In genomic region chr14:92510972-92511371, GRCh38 we compare ENCODE assay signal across 11 cellular contexts. TPM values are rescaled to one million over a fixed set of nuclear protein-coding genes. Genes with fewer than 3 reads are reported as not detected.
DNase-seq lines count a peak whose midpoint lies in the region; ATAC-seq and TF ChIP-seq lines count a peak whose summit lies in the region.
"Had no signal": no experiment of that assay in that cellular context is flagged by ENCODE, and none has a peak within 500 bp of the region (broad histone marks: within the 10 kb centered on the region; RNA-seq: fewer than 3 reads in every experiment).

No MANE protein-coding gene starts in this region.

- H3K27me3 Mint-ChIP-seq in CD4-positive, alpha-beta T cell = no peaks in the 10 kb centered on the region
- H3K27me3 Mint-ChIP-seq in activated T-helper 1 cell treated with anti-CD3 and anti-CD28 coated beads, Interleukin-12 subunit alpha, Interleukin-12 subunit beta, Interleukin-2, Interleukin-4 antibody, amounts not matched to agents 30 ng/mL and 10 ng/mL and 1 ng/mL, durations not matched to agents 14 hours and 24 hours and 36 hours (ENCODE audit: insufficient read depth) = peaks cover 34% of the 10 kb centered on the region

- peaks cover 33% of the 10 kb centered on the region for H3K4me1 Mint-ChIP-seq in CD4-positive, alpha-beta T cell (ENCODE audit: low read depth)
- peaks cover 19% of the 10 kb centered on the region for H3K4me1 Mint-ChIP-seq in activated T-helper 1 cell treated with anti-CD3 and anti-CD28 coated beads, Interleukin-12 subunit alpha, Interleukin-12 subunit beta, Interleukin-2, Interleukin-4 antibody, amounts not matched to agents 30 ng/mL and 10 ng/mL and 1 ng/mL, durations not matched to agents 14 hours and 24 hours and 36 hours (ENCODE audit: low read depth)

- no peaks in the 10 kb centered on the region for H3K36me3 ChIP-seq in brain microvascular endothelial cell (replicated peaks)
- H3K36me3 ChIP-seq in mucosa of descending colon (ENCODE audit: low read depth) = no peaks in the 10 kb centered on the region

- TF ChIP-seq CTCF in CD4-positive, alpha-beta T cell (IDR thresholded peaks at IDR 0.05) = no peak
- TF ChIP-seq CTCF in brain microvascular endothelial cell (IDR thresholded peaks at IDR 0.05; ENCODE audit: low read depth, low read length, missing control alignments) (peak; percentile 17), mucosa of descending colon (IDR thresholded peaks at IDR 0.05) (no peak), foreskin fibroblast (IDR thresholded peaks at IDR 0.05; ENCODE audit: low read depth, low read length) (no peak)

- H3K27me3 ChIP-seq in CD4-positive, alpha-beta T cell (ENCODE audit: control insufficient read depth, insufficient read depth, low read length) = no peaks in the 10 kb centered on the region
- H3K27me3 ChIP-seq in brain microvascular endothelial cell (replicated peaks) = no peaks in the 10 kb centered on the region

- H3K4me3 Mint-ChIP-seq in CD4-positive, alpha-beta T cell = peak overlapping the region; percentile 60
- no peak overlapping the region for H3K4me3 Mint-ChIP-seq in activated T-helper 1 cell treated with anti-CD3 and anti-CD28 coated beads, Interleukin-12 subunit alpha, Interleukin-12 subunit beta, Interleukin-2, Interleukin-4 antibody, amounts not matched to agents 30 ng/mL and 10 ng/mL and 1 ng/mL, durations not matched to agents 14 hours and 24 hours and 36 hours
- H3K4me3 Mint-ChIP-seq: CD8-positive, alpha-beta T cell had no signal

- no peak overlapping the region for H3K27ac Mint-ChIP-seq in CD4-positive, alpha-beta T cell
- H3K27ac Mint-ChIP-seq in activated T-helper 1 cell treated with anti-CD3 and anti-CD28 coated beads, Interleukin-12 subunit alpha, Interleukin-12 subunit beta, Interleukin-2, Interleukin-4 antibody, amounts not matched to agents 30 ng/mL and 10 ng/mL and 1 ng/mL, durations not matched to agents 14 hours and 24 hours and 36 hours = no peak overlapping the region
- H3K27ac Mint-ChIP-seq: CD8-positive, alpha-beta T cell had no signal

- in situ Hi-C loops in brain microvascular endothelial cell (cut with HindIII; ENCODE audit: low pct_ligation_motif_present, low sequenced_read_pairs) = no loop called here

- H3K9me3 ChIP-seq in CD4-positive, alpha-beta T cell (ENCODE audit: control insufficient read depth, low read length) = no peaks in the 10 kb centered on the region
- H3K9me3 ChIP-seq in mucosa of descending colon = no peaks in the 10 kb centered on the region

- no peaks in the 10 kb centered on the region for H3K36me3 Mint-ChIP-seq in CD4-positive, alpha-beta T cell (ENCODE audit: low read depth)
- H3K36me3 Mint-ChIP-seq in activated T-helper 1 cell treated with anti-CD3 and anti-CD28 coated beads, Interleukin-12 subunit alpha, Interleukin-12 subunit beta, Interleukin-2, Interleukin-4 antibody, amounts not matched to agents 30 ng/mL and 10 ng/mL and 1 ng/mL, durations not matched to agents 14 hours and 24 hours and 36 hours (ENCODE audit: low read depth) = no peaks in the 10 kb centered on the region
- H3K36me3 Mint-ChIP-seq: CD8-positive, alpha-beta T cell had no signal

- CTCF ChIA-PET in CD4-positive, alpha-beta T cell (lab: Charles Lee) = no interaction called here

- no peak for DNase-seq in CD4-positive, alpha-beta T cell
- DNase-seq in HK-2 (ENCODE audit: unreplicated experiment) (peak; percentile 12), brain microvascular endothelial cell (no peak), mucosa of descending colon (peak in 2 of 3 donors; percentile 37 to 48), foreskin fibroblast (no peak)
- DNase-seq in activated T-helper 1 cell treated with anti-CD3 and anti-CD28 coated beads, Interleukin-12 subunit alpha, Interleukin-12 subunit beta, Interleukin-2, Interleukin-4 antibody, amounts not matched to agents 30 ng/mL and 10 ng/mL and 1 ng/mL, durations not matched to agents 14 hours and 24 hours and 36 hours (ENCODE audit: low spot score) = no peak
- DNase-seq: stimulated activated CD4-positive, alpha-beta T cell treated with anti-CD3 and anti-CD28 coated beads, Interleukin-1b, Interleukin-23, amount 100 ng/mL, for 48 hours; substantia nigra had no signal

- intact Hi-C loops in CD4-positive, alpha-beta T cell (cut with DNase I, micrococcal nuclease) = loop anchor here in 1 of 2 experiments (5.0 to 10.0 kb wide), 2 partner anchors 71 to 174 kb away; no protein-coding TSS in a partner anchor
- intact Hi-C loops in mucosa of descending colon (cut with DNase I, micrococcal nuclease) = no loop called here
- intact Hi-C loops in activated T-helper 1 cell treated with anti-CD3 and anti-CD28 coated beads, Interleukin-12 subunit alpha, Interleukin-12 subunit beta, Interleukin-2, Interleukin-4 antibody, amounts not matched to agents 30 ng/mL and 10 ng/mL and 1 ng/mL, durations not matched to agents 14 hours and 24 hours and 36 hours (cut with micrococcal nuclease) = no loop called here

- H3K4me3 ChIP-seq in brain microvascular endothelial cell (ENCODE audit: low read depth, low read length) = no peak overlapping the region
- no peak overlapping the region for H3K4me3 ChIP-seq in mucosa of descending colon
- H3K4me3 ChIP-seq in foreskin fibroblast (ENCODE audit: low read depth in 1 of 2, low read length in 2 of 2) = no peak overlapping the region

- peaks cover 11% of the 10 kb centered on the region for H3K4me1 ChIP-seq in mucosa of descending colon (ENCODE audit: low read depth)

- H3K9me3 Mint-ChIP-seq in CD4-positive, alpha-beta T cell = no peaks in the 10 kb centered on the region
- no peaks in the 10 kb centered on the region for H3K9me3 Mint-ChIP-seq in activated T-helper 1 cell treated with anti-CD3 and anti-CD28 coated beads, Interleukin-12 subunit alpha, Interleukin-12 subunit beta, Interleukin-2, Interleukin-4 antibody, amounts not matched to agents 30 ng/mL and 10 ng/mL and 1 ng/mL, durations not matched to agents 14 hours and 24 hours and 36 hours
- H3K9me3 Mint-ChIP-seq: CD8-positive, alpha-beta T cell had no signal

- POLR2A ChIA-PET in CD4-positive, alpha-beta T cell (lab: Charles Lee) = no interaction called here

- no peak overlapping the region for H3K27ac ChIP-seq in CD4-positive, alpha-beta T cell (ENCODE audit: low read depth, low read length)
- peak overlapping the region; percentile 92 for H3K27ac ChIP-seq in brain microvascular endothelial cell

- ATAC-seq in CD4-positive, alpha-beta T cell (ENCODE audit: poor library complexity) = no peak
- ATAC-seq in mucosa of descending colon (no peak), HG02973 (IDR thresholded peaks at IDR 0.05; ENCODE audit: unreplicated experiment) (no peak), HG03280 (IDR thresholded peaks at IDR 0.05; ENCODE audit: unreplicated experiment) (no peak)
- ATAC-seq: CD8-positive, alpha-beta T cell had no signal

RNA-seq across cellular contexts. Expression of gene RIN3, which starts 2.6 kb away (rescaled TPM):
- 10 to 100 TPM; 67.9 to 72.2 TPM for total RNA-seq in CD4-positive, alpha-beta T cell
- 10 to 100 TPM; 26.2 to 51.0 (median 32.9) TPM for total RNA-seq in mucosa of descending colon
- 34.7 and 35.3 TPM in 2 replicates for total RNA-seq in activated T-helper 1 cell treated with anti-CD3 and anti-CD28 coated beads, Interleukin-12 subunit alpha, Interleukin-12 subunit beta, Interleukin-2, Interleukin-4 antibody, amounts not matched to agents 30 ng/mL and 10 ng/mL and 1 ng/mL, durations not matched to agents 14 hours and 24 hours and 36 hours

Comparison
In these comparisons a context has a peak if more than half of its experiments do, and no peak if none do; other contexts are left out.
1. DNase-seq: peak in HK-2 (single experiment) and mucosa of descending colon (2 of 3); none in CD4-positive, alpha-beta T cell (0 of 10), brain microvascular endothelial cell (single experiment), activated T-helper 1 cell treated with anti-CD3 and anti-CD28 coated beads, Interleukin-12 subunit alpha, Interleukin-12 subunit beta, Interleukin-2, Interleukin-4 antibody, amounts not matched to agents 30 ng/mL and 10 ng/mL and 1 ng/mL, durations not matched to agents 14 hours and 24 hours and 36 hours (single experiment) and foreskin fibroblast (0 of 2).